In the genomic region with DNA sequence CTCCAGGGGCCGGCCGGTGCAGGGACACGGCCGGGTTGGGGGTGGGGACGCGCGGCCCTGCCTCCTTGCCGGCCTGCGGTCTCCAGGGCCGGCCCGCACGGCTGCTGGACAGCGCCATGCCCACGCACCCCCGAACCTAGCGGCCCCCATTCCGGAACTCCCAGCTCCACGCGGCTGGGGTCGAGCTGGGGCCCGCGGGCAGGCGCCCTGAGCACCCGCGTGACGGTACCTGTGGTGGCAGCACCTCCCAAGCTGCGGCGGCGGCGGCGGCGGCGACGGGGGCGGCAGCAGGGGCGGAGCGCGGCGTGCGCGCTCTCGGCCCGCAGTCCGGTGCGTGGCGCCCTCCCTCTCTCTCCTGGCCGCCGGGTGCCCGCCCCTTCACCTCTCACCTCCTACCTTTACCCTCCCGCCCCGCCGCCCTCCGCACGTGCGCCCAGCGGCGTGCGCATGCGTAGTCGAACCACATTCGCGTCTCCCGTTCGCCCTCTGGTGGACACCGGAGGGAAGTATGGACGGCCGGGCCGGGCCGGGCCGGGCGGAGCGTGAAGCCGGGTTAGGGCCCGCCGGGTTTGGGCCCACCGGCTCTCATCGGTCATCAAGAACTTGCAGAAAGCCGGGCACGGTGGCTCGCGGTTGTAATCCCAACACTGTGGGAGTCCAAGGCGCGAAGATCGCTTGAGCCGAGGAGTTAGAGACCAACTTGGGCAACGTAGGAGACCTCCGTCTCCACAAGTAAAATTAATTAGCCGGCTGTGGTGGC, we compare ENCODE assay signal across 1 cellular context.
TF ChIP-seq lines count a peak whose summit lies in the region.

A gene (minus strand): TSS at position 372 of the 760 bp plus-strand sequence. CDS start 32,948 bp downstream, outside the sequence.

TF ChIP-seq in HepG2, 621 proteins besides CTCF, POLR2A, EP300 and RAD21 (continued from another document and continues in another):
- TF ChIP-seq, protein P1, sequence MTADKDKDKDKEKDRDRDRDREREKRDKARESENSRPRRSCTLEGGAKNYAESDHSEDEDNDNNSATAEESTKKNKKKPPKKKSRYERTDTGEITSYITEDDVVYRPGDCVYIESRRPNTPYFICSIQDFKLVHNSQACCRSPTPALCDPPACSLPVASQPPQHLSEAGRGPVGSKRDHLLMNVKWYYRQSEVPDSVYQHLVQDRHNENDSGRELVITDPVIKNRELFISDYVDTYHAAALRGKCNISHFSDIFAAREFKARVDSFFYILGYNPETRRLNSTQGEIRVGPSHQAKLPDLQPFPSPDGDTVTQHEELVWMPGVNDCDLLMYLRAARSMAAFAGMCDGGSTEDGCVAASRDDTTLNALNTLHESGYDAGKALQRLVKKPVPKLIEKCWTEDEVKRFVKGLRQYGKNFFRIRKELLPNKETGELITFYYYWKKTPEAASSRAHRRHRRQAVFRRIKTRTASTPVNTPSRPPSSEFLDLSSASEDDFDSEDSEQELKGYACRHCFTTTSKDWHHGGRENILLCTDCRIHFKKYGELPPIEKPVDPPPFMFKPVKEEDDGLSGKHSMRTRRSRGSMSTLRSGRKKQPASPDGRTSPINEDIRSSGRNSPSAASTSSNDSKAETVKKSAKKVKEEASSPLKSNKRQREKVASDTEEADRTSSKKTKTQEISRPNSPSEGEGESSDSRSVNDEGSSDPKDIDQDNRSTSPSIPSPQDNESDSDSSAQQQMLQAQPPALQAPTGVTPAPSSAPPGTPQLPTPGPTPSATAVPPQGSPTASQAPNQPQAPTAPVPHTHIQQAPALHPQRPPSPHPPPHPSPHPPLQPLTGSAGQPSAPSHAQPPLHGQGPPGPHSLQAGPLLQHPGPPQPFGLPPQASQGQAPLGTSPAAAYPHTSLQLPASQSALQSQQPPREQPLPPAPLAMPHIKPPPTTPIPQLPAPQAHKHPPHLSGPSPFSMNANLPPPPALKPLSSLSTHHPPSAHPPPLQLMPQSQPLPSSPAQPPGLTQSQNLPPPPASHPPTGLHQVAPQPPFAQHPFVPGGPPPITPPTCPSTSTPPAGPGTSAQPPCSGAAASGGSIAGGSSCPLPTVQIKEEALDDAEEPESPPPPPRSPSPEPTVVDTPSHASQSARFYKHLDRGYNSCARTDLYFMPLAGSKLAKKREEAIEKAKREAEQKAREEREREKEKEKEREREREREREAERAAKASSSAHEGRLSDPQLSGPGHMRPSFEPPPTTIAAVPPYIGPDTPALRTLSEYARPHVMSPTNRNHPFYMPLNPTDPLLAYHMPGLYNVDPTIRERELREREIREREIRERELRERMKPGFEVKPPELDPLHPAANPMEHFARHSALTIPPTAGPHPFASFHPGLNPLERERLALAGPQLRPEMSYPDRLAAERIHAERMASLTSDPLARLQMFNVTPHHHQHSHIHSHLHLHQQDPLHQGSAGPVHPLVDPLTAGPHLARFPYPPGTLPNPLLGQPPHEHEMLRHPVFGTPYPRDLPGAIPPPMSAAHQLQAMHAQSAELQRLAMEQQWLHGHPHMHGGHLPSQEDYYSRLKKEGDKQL (CRISPR knock-in tag; IDR thresholded peaks at IDR 0.05; ENCODE audit: low read depth) = peak; percentile 57; the same call in 1 of the 2 replicates
- TF ChIP-seq FOXA3 (CRISPR knock-in tag; IDR thresholded peaks at IDR 0.05) (peak; percentile 68), ATF7 (IDR thresholded peaks at IDR 0.05) (no peak), ATF7 (CRISPR knock-in tag; IDR thresholded peaks at IDR 0.05) (no peak), ZNF652 (CRISPR knock-in tag; IDR thresholded peaks at IDR 0.05; ENCODE audit: borderline replicate concordance, low read depth) (no peak), HNRNPH1 (optimal IDR thresholded peaks at IDR 0.05; ENCODE audit: low read depth, low read length) (no peak), GTF3A (CRISPR knock-in tag; conservative IDR thresholded peaks at IDR 0.05) (no peak), ATM (IDR thresholded peaks at IDR 0.05; ENCODE audit: borderline replicate concordance) (no peak), SPEN (CRISPR knock-in tag; IDR thresholded peaks at IDR 0.05; ENCODE audit: low read depth) (peak; percentile 93), CREB1 (IDR thresholded peaks at IDR 0.05) (0 out of 2 replicates have a peak, but pooled peaks have one; percentile 19), CREB1 (CRISPR knock-in tag; IDR thresholded peaks at IDR 0.05) (no peak), KAT2B (IDR thresholded peaks at IDR 0.05; ENCODE audit: borderline replicate concordance, low read depth, low read length) (no peak), ATAD3A (CRISPR knock-in tag; IDR thresholded peaks at IDR 0.05) (no peak), PCBP1 (IDR thresholded peaks at IDR 0.05; ENCODE audit: borderline replicate concordance, low read depth, low read length) (0 out of 2 replicates have a peak, but pooled peaks have one; percentile 85), ZNF83 (CRISPR knock-in tag; IDR thresholded peaks at IDR 0.05; ENCODE audit: borderline replicate concordance) (no peak), U2AF2 (IDR thresholded peaks at IDR 0.05; ENCODE audit: low read depth, low read length) (no peak), MZF1 (CRISPR knock-in tag; IDR thresholded peaks at IDR 0.05; ENCODE audit: borderline replicate concordance) (no peak), MTF1 (CRISPR knock-in tag; IDR thresholded peaks at IDR 0.05) (no peak; the same call in 1 of the 2 replicates), ZNF24 (IDR thresholded peaks at IDR 0.05) (no peak), RBM39 (IDR thresholded peaks at IDR 0.05; ENCODE audit: low read depth, low read length, poor library complexity, severe bottlenecking) (no peak), HES4 (CRISPR knock-in tag; IDR thresholded peaks at IDR 0.05; ENCODE audit: borderline replicate concordance) (no peak), RORA (CRISPR knock-in tag; IDR thresholded peaks at IDR 0.05) (no peak), GATAD1 (CRISPR knock-in tag; IDR thresholded peaks at IDR 0.05) (peak; percentile 87), NBN (conservative IDR thresholded peaks at IDR 0.05) (no peak), ZNF782 (CRISPR knock-in tag; IDR thresholded peaks at IDR 0.05; ENCODE audit: borderline replicate concordance) (peak; percentile 19; the same call in 1 of the 2 replicates), ZSCAN21 (CRISPR knock-in tag; IDR thresholded peaks at IDR 0.05; ENCODE audit: borderline replicate concordance) (peak; percentile 92)
- TF ChIP-seq, protein P2, sequence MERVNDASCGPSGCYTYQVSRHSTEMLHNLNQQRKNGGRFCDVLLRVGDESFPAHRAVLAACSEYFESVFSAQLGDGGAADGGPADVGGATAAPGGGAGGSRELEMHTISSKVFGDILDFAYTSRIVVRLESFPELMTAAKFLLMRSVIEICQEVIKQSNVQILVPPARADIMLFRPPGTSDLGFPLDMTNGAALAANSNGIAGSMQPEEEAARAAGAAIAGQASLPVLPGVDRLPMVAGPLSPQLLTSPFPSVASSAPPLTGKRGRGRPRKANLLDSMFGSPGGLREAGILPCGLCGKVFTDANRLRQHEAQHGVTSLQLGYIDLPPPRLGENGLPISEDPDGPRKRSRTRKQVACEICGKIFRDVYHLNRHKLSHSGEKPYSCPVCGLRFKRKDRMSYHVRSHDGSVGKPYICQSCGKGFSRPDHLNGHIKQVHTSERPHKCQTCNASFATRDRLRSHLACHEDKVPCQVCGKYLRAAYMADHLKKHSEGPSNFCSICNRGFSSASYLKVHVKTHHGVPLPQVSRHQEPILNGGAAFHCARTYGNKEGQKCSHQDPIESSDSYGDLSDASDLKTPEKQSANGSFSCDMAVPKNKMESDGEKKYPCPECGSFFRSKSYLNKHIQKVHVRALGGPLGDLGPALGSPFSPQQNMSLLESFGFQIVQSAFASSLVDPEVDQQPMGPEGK (CRISPR knock-in tag; IDR thresholded peaks at IDR 0.05) = peak; percentile 53; the same call in 1 of the 2 replicates
- TF ChIP-seq, protein P3, sequence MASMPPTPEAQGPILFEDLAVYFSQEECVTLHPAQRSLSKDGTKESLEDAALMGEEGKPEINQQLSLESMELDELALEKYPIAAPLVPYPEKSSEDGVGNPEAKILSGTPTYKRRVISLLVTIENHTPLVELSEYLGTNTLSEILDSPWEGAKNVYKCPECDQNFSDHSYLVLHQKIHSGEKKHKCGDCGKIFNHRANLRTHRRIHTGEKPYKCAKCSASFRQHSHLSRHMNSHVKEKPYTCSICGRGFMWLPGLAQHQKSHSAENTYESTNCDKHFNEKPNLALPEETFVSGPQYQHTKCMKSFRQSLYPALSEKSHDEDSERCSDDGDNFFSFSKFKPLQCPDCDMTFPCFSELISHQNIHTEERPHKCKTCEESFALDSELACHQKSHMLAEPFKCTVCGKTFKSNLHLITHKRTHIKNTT (CRISPR knock-in tag; IDR thresholded peaks at IDR 0.05) = no peak
- TF ChIP-seq, protein P4, sequence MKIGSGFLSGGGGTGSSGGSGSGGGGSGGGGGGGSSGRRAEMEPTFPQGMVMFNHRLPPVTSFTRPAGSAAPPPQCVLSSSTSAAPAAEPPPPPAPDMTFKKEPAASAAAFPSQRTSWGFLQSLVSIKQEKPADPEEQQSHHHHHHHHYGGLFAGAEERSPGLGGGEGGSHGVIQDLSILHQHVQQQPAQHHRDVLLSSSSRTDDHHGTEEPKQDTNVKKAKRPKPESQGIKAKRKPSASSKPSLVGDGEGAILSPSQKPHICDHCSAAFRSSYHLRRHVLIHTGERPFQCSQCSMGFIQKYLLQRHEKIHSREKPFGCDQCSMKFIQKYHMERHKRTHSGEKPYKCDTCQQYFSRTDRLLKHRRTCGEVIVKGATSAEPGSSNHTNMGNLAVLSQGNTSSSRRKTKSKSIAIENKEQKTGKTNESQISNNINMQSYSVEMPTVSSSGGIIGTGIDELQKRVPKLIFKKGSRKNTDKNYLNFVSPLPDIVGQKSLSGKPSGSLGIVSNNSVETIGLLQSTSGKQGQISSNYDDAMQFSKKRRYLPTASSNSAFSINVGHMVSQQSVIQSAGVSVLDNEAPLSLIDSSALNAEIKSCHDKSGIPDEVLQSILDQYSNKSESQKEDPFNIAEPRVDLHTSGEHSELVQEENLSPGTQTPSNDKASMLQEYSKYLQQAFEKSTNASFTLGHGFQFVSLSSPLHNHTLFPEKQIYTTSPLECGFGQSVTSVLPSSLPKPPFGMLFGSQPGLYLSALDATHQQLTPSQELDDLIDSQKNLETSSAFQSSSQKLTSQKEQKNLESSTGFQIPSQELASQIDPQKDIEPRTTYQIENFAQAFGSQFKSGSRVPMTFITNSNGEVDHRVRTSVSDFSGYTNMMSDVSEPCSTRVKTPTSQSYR (CRISPR knock-in tag; IDR thresholded peaks at IDR 0.05; ENCODE audit: borderline replicate concordance) = peak; percentile 44; the same call in 1 of the 2 replicates
- TF ChIP-seq, protein P5, sequence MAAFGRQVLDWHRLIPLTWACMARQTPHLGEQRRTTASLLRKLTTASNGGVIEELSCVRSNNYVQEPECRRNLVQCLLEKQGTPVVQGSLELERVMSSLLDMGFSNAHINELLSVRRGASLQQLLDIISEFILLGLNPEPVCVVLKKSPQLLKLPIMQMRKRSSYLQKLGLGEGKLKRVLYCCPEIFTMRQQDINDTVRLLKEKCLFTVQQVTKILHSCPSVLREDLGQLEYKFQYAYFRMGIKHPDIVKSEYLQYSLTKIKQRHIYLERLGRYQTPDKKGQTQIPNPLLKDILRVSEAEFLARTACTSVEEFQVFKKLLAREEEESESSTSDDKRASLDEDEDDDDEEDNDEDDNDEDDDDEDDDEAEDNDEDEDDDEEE (CRISPR knock-in tag; IDR thresholded peaks at IDR 0.05) = no peak
- TF ChIP-seq, protein P6, sequence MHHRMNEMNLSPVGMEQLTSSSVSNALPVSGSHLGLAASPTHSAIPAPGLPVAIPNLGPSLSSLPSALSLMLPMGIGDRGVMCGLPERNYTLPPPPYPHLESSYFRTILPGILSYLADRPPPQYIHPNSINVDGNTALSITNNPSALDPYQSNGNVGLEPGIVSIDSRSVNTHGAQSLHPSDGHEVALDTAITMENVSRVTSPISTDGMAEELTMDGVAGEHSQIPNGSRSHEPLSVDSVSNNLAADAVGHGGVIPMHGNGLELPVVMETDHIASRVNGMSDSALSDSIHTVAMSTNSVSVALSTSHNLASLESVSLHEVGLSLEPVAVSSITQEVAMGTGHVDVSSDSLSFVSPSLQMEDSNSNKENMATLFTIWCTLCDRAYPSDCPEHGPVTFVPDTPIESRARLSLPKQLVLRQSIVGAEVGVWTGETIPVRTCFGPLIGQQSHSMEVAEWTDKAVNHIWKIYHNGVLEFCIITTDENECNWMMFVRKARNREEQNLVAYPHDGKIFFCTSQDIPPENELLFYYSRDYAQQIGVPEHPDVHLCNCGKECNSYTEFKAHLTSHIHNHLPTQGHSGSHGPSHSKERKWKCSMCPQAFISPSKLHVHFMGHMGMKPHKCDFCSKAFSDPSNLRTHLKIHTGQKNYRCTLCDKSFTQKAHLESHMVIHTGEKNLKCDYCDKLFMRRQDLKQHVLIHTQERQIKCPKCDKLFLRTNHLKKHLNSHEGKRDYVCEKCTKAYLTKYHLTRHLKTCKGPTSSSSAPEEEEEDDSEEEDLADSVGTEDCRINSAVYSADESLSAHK (CRISPR knock-in tag; IDR thresholded peaks at IDR 0.05; ENCODE audit: borderline replicate concordance) = no peak
- TF ChIP-seq, protein P7, sequence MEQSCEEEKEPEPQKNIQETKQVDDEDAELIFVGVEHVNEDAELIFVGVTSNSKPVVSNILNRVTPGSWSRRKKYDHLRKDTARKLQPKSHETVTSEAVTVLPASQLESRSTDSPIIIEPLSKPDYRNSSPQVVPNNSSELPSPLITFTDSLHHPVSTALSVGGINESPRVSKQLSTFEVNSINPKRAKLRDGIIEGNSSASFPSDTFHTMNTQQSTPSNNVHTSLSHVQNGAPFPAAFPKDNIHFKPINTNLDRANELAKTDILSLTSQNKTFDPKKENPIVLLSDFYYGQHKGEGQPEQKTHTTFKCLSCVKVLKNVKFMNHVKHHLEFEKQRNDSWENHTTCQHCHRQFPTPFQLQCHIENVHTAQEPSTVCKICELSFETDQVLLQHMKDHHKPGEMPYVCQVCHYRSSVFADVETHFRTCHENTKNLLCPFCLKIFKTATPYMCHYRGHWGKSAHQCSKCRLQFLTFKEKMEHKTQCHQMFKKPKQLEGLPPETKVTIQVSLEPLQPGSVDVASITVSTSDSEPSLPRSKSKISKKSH (CRISPR knock-in tag; IDR thresholded peaks at IDR 0.05; ENCODE audit: borderline replicate concordance) = 0 out of 2 replicates have a peak, but pooled peaks have one; percentile 50
- TF ChIP-seq, protein P8, sequence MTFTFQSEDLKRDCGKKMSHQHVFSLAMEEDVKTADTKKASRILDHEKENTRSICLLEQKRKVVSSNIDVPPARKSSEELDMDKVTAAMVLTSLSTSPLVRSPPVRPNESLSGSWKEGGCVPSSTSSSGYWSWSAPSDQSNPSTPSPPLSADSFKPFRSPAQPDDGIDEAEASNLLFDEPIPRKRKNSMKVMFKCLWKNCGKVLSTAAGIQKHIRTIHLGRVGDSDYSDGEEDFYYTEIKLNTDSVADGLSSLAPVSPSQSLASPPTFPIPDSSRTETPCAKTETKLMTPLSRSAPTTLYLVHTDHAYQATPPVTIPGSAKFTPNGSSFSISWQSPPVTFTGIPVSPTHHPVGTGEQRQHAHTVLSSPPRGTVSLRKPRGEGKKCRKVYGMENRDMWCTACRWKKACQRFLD (CRISPR knock-in tag; IDR thresholded peaks at IDR 0.05; ENCODE audit: borderline replicate concordance) = no peak; the same call in 1 of the 2 replicates
- TF ChIP-seq, protein P9, sequence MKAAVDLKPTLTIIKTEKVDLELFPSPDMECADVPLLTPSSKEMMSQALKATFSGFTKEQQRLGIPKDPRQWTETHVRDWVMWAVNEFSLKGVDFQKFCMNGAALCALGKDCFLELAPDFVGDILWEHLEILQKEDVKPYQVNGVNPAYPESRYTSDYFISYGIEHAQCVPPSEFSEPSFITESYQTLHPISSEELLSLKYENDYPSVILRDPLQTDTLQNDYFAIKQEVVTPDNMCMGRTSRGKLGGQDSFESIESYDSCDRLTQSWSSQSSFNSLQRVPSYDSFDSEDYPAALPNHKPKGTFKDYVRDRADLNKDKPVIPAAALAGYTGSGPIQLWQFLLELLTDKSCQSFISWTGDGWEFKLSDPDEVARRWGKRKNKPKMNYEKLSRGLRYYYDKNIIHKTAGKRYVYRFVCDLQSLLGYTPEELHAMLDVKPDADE (CRISPR knock-in tag; IDR thresholded peaks at IDR 0.05) = no peak; the same call in 1 of the 2 replicates
